ENCODE assay signal across 7 cellular contexts in the genomic region with DNA sequence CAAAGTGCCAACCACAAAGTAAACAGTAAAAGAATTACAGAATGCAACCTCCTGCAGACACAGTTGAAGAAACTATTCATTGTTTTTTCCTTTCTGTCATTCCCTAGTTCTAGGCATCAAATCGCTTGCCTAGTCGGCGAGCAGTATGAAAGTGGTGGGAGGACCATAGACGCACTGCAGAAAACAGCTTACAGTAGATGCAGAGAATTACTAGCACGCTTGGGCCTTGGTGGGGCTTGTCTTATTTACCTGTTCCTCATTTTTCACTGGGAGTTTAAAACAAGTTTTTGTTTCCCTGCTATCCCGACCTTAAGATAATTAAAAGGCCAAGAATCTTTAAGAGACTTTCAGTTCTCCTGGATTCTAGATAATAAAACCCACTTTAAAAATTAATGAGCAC. TPM values are rescaled to one million over a fixed set of nuclear protein-coding genes. Genes with fewer than 3 reads are reported as not detected.
DNase-seq lines count a peak whose midpoint lies in the region; FAIRE-seq and TF ChIP-seq lines count a peak whose summit lies in the region.

No MANE protein-coding gene starts in this region.

- peaks cover 0 to 4% (median 0%) of the 10 kb centered on the region in 4 experiments; a peak in 3 of 8 replicates for H3K36me3 ChIP-seq in H1 (ENCODE audit: control insufficient read depth in 2 of 4, insufficient read depth in 4 of 4, low read length in 3 of 4)

- TF ChIP-seq POLR2A in NB4 (IDR thresholded peaks at IDR 0.05; ENCODE audit: extremely low read depth, insufficient read length): no peak
- TF ChIP-seq POLR2A in H1 (IDR thresholded peaks at IDR 0.05; ENCODE audit: control extremely low read depth in 1 of 2, low read depth in 2 of 2, low read length in 2 of 2): no peak

- no peak overlapping the region for H2BK20ac ChIP-seq in H1 (ENCODE audit: low read length)

- H4K8ac ChIP-seq in H1 (ENCODE audit: extremely low read depth, insufficient read depth, low read length): no peak overlapping the region

- peak overlapping the region; percentile 96 for H3K4me3 Mint-ChIP-seq in progenitor cell of endocrine pancreas (ENCODE audit: low read depth)

- FAIRE-seq in H1 (lab: Jason Lieb, UNC) (no peak), GM19239 (lab: Jason Lieb, UNC) (no peak)

- no peak overlapping the region for H3K23ac ChIP-seq in H1 (ENCODE audit: insufficient read length)

- CTCF ChIA-PET in H1 (lab: Charles Lee; ENCODE audit: partially characterized antibody): interaction anchor here (0.8 to 2.6 kb wide), 3 partner anchors 11 to 890 kb away, joined by 3 to 10 read pairs (median 3); no protein-coding TSS in a partner anchor

- H3K9me3 ChIP-seq in H1 (ENCODE audit: insufficient read depth in 2 of 2, low read depth in 1 of 2, low read length in 1 of 2): no peaks in the 10 kb centered on the region

- H3K27me3 ChIP-seq in H1 (replicated peaks in 1 of 4; ENCODE audit: control insufficient read depth in 3 of 4, extremely low read depth in 1 of 4, insufficient read depth in 3 of 4, low read length in 3 of 4): no peaks in the 10 kb centered on the region; a peak in 1 of 7 replicates

- H2AFZ ChIP-seq in H1 (ENCODE audit: low read length): 0 out of 2 replicates have a peak overlapping the region, but pooled peaks have one; percentile 55

- H3K9ac ChIP-seq in H1 (replicated peaks in 1 of 4; ENCODE audit: extremely low read depth in 1 of 4, low read depth in 3 of 4, low read length in 3 of 4): no peak overlapping the region

- H4K91ac ChIP-seq in H1 (replicated peaks; ENCODE audit: insufficient read length, low read length): peak overlapping the region; percentile 17

- no peak overlapping the region for H2BK120ac ChIP-seq in H1 (replicated peaks; ENCODE audit: low read depth, low read length)

- H3K9me3 Mint-ChIP-seq in progenitor cell of endocrine pancreas (ENCODE audit: low read depth): no peaks in the 10 kb centered on the region

- no peak overlapping the region for H2BK5ac ChIP-seq in H1 (ENCODE audit: low read depth, low read length)

- H3K23me2 ChIP-seq in H1 (ENCODE audit: low read depth, low read length): peaks cover 4% of the 10 kb centered on the region; the same call in 1 of the 2 replicates

- no peak overlapping the region for H3K27ac ChIP-seq in H1 (ENCODE audit: low read depth, low read length)

- H3K4me3 ChIP-seq in GM08714 (ENCODE audit: low read length) (peak overlapping the region; percentile 24), NB4 (ENCODE audit: low read depth, low read length) (peak overlapping the region; percentile 95), H1 (ENCODE audit: extremely low read depth in 1 of 4, insufficient read depth in 2 of 4, low read depth in 3 of 4, low read length in 4 of 4) (peak overlapping the region in 1 of 4 experiments; percentile 95; a peak in 2 of 8 replicates)

- H3K27ac Mint-ChIP-seq in progenitor cell of endocrine pancreas: no peak overlapping the region

- TF ChIP-seq CTCF in NB4 (IDR thresholded peaks at IDR 0.05; ENCODE audit: low read depth, low read length) (no peak), H1 (IDR thresholded peaks at IDR 0.05; ENCODE audit: control extremely low read depth in 1 of 3, insufficient read depth in 1 of 3, low read depth in 1 of 3, low read length in 3 of 3) (no peak), progenitor cell of endocrine pancreas (IDR thresholded peaks at IDR 0.05; ENCODE audit: unreplicated experiment) (no peak)

- H2BK12ac ChIP-seq in H1 (ENCODE audit: low read depth, low read length): no peak overlapping the region

- peaks cover 15% of the 10 kb centered on the region for H3K27me3 Mint-ChIP-seq in progenitor cell of endocrine pancreas

- H3K4me1 ChIP-seq in H1 (replicated peaks in 1 of 4; ENCODE audit: control insufficient read depth in 3 of 4, insufficient read depth in 4 of 4, low read length in 3 of 4): peaks cover 0 to 2% (median 1%) of the 10 kb centered on the region in 4 experiments; a peak in 2 of 7 replicates

- POLR2A ChIA-PET in H1 (lab: Charles Lee; ENCODE audit: partially characterized antibody): interaction anchor here (1.4 to 2.0 kb wide), 5 partner anchors 11 to 874 kb away, joined by 3 to 14 read pairs (median 7); no protein-coding TSS in a partner anchor

- H3K18ac ChIP-seq in H1 (ENCODE audit: extremely low read depth, low read length): no peak overlapping the region

- no peak overlapping the region for H3K14ac ChIP-seq in H1 (ENCODE audit: insufficient read length)

- H3K4ac ChIP-seq in H1 (replicated peaks; ENCODE audit: insufficient read length, low read depth, low read length): no peak overlapping the region

- TF ChIP-seq EP300 in H1 (IDR thresholded peaks at IDR 0.05; ENCODE audit: borderline replicate concordance in 1 of 2, low read depth in 2 of 2, low read length in 2 of 2): no peak

- H4K20me1 ChIP-seq in H1 (replicated peaks in 1 of 2; ENCODE audit: control insufficient read depth in 1 of 2, insufficient read depth in 2 of 2, low read length in 2 of 2): peaks cover 0 to 2% of the 10 kb centered on the region in 2 experiments

- H3K4me1 Mint-ChIP-seq in progenitor cell of endocrine pancreas (ENCODE audit: low read depth): peaks cover 16% of the 10 kb centered on the region

- no peak for TF ChIP-seq RAD21 in H1 (IDR thresholded peaks at IDR 0.05 in 1 of 2, conservative IDR thresholded peaks at IDR 0.05 in 1 of 2; ENCODE audit: low read depth in 2 of 2, low read length in 2 of 2)

- H3K79me1 ChIP-seq in H1 (ENCODE audit: low read depth, low read length): 0 out of 2 replicates have a peak, but pooled peaks cover 2% of the 10 kb centered on the region

- peaks cover 3 to 41% of the 10 kb centered on the region in 2 experiments; a peak in 3 of 4 replicates for H3K79me2 ChIP-seq in H1 (ENCODE audit: control insufficient read depth in 1 of 2, insufficient read depth in 2 of 2, low read length in 2 of 2)

- H3K4me2 ChIP-seq in H1 (ENCODE audit: insufficient read depth in 1 of 2, low read depth in 2 of 2, low read length in 2 of 2): peak overlapping the region; percentile 76 to 82; a peak in 2 of 4 replicates

- H3K56ac ChIP-seq in H1 (replicated peaks; ENCODE audit: insufficient read length, low read depth, low read length): no peak overlapping the region

- 76% methylated on average over 6 of the region's 6 CpGs; no CpG with 5 or more reads in 1 of the 2 experiments for WGBS in H1 (ENCODE audit: extremely low coverage in 1 of 2, insufficient coverage in 1 of 2, insufficient read length in 1 of 2, insufficient replicate concordance in 2 of 2, low coverage in 1 of 2, low lambda C conversion rate in 2 of 2, missing lambda C conversion rate in 1 of 2), 2 experiments

- no peaks in the 10 kb centered on the region for H3K36me3 Mint-ChIP-seq in progenitor cell of endocrine pancreas (ENCODE audit: insufficient read depth)

- H4K5ac ChIP-seq in H1 (ENCODE audit: insufficient read length, low read depth, low read length): no peak overlapping the region

- no peak overlapping the region for H2AK5ac ChIP-seq in H1 (ENCODE audit: low read depth, low read length)

- H2BK15ac ChIP-seq in H1 (ENCODE audit: low read length): no peak overlapping the region

- DNase-seq in NB4 (ENCODE audit: low read depth) (no peak), H1 (ENCODE audit: low read depth in 1 of 2, low spot score in 2 of 2) (no peak), progenitor cell of endocrine pancreas (ENCODE audit: low spot score, unreplicated experiment) (no peak), epidermal melanocyte (ENCODE audit: insufficient read length, low spot score) (no peak), GM19239 (ENCODE audit: insufficient read length, low spot score) (no peak), KG1 (lab: John Stamatoyannopoulos, UW) (no peak)

TF ChIP-seq in H1, 55 proteins besides CTCF, POLR2A, EP300 and RAD21:
- TF ChIP-seq, protein P1, sequence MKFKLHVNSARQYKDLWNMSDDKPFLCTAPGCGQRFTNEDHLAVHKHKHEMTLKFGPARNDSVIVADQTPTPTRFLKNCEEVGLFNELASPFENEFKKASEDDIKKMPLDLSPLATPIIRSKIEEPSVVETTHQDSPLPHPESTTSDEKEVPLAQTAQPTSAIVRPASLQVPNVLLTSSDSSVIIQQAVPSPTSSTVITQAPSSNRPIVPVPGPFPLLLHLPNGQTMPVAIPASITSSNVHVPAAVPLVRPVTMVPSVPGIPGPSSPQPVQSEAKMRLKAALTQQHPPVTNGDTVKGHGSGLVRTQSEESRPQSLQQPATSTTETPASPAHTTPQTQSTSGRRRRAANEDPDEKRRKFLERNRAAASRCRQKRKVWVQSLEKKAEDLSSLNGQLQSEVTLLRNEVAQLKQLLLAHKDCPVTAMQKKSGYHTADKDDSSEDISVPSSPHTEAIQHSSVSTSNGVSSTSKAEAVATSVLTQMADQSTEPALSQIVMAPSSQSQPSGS (IDR thresholded peaks at IDR 0.05; ENCODE audit: low read length): no peak
- TF ChIP-seq SP2 (IDR thresholded peaks at IDR 0.05; ENCODE audit: low read length) (no peak), CHD2 (IDR thresholded peaks at IDR 0.05; ENCODE audit: low read length) (no peak), SAP30 (IDR thresholded peaks at IDR 0.05; ENCODE audit: insufficient read depth, insufficient replicate concordance, low read length) (no peak), CTBP2 (IDR thresholded peaks at IDR 0.05; ENCODE audit: borderline replicate concordance, insufficient read depth, insufficient read length, low read length) (no peak), EZH2 (IDR thresholded peaks at IDR 0.05; ENCODE audit: low read depth, low read length, severe bottlenecking) (no peak), TEAD4 (IDR thresholded peaks at IDR 0.05; ENCODE audit: low read depth, low read length) (no peak), RBBP5 (IDR thresholded peaks at IDR 0.05; ENCODE audit: borderline replicate concordance, low read depth, low read length) (no peak), SUZ12 (IDR thresholded peaks at IDR 0.05; ENCODE audit: low read length) (no peak), BRCA1 (IDR thresholded peaks at IDR 0.05; ENCODE audit: low read depth, low read length) (no peak)
TF ChIP-seq in H1: peak in this region for 0.

RNA-seq across cellular contexts. Expression of gene ARL14EP, which starts 0.7 kb away (rescaled TPM):
- 29.6 and 32.6 TPM in 2 replicates for total RNA-seq in H1 (2021; fragmentation: NEBNext Ultra II Directional; extraction: Animal tissue kit (Norgen Biotek cat#: 25700))
- 6.8 and 14.3 TPM in 2 replicates for polyA plus RNA-seq in H1 (2011; rRNA removed)
- 15.7 TPM for polyA plus RNA-seq in H1 (2011; cell fraction: cytosol; rRNA removed)
- 3.0 TPM for polyA plus RNA-seq in H1 (2011; cell fraction: nucleus; rRNA removed)
- 16.5 to 37.4 TPM (median 21.5 TPM) in 4 replicates for polyA plus RNA-seq in H1 (2012, experiment 1 of 2)
- 2.2 TPM for polyA plus RNA-seq in H1 (2012, experiment 2 of 2)
- 25.0 TPM for polyA plus RNA-seq in H1 (2013, experiment 1 of 2)
- 22.3 TPM for polyA plus RNA-seq in H1 (2013, experiment 2 of 2)
- polyA minus RNA-seq in H1 (2011; rRNA and poly(A)+ RNA removed): 12.4 and 20.8 TPM in 2 replicates
- 7.4 TPM for polyA minus RNA-seq in H1 (2011; cell fraction: cytosol; rRNA and poly(A)+ RNA removed)
- polyA minus RNA-seq in H1 (2011; cell fraction: nucleus; rRNA and poly(A)+ RNA removed): 21.8 TPM
- total RNA-seq in progenitor cell of endocrine pancreas: 26.6 and 29.2 TPM in 2 replicates
